Comparison of ENCODE assay signal across 8 cellular contexts in the genomic region with DNA sequence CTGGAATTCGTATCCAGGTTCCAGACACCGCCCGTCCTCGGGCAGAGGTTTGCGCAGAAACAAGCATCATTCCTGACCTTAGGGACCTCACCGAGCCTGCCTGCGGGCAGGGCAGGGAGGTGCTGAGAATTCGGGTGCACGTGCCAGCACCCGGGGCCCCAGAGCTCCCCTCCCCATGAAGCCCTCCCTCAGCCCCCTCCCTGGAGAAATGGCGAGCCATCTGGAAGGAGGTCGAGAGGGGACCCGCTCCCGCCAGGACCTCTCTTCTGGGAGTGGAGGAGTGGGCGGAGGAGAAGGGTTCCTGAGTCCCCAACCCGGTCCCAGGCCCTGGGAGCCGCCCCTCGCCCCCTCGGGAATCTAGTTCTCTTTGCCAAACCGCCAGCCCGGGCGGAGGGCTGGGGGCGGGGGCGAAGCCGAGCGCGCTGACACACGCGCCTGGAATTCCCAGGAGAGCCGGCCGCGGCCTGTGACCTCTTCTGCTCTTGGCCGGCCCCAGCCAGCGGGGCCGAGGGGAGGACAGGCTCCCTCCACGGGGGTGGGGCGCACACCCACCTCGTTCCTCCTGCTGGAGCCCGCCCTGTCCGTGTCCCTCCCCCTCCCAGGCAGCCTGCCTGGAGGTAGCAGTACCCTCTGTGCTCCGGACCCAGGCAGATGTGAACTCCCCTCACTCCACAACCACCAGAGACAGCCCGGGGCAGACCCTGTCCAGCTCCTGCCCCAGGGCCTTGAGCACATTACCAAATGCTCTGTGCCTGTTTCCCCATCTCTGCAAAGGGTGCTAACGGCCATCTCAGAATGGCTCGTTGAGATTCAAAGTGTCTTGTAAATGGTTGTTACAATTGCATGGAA. TPM values are rescaled to one million over a fixed set of nuclear protein-coding genes. Genes with fewer than 3 reads are reported as not detected.
DNase-seq lines count a peak whose midpoint lies in the region; ATAC-seq, FAIRE-seq and TF ChIP-seq lines count a peak whose summit lies in the region.

No MANE protein-coding gene starts in this region.

- H3K27ac ChIP-seq in heart right ventricle, result peak overlapping the region in 8 of 10 donors; percentile 2 to 78 (median 32)

- no peaks in the 10 kb centered on the region for H3K36me3 ChIP-seq in heart right ventricle
- H3K36me3 ChIP-seq in skeletal muscle satellite cell (ENCODE audit: insufficient read depth, low read length), result no peaks in the 10 kb centered on the region

- no peak for TF ChIP-seq CTCF in heart right ventricle (IDR thresholded peaks at IDR 0.05)

- H3K4me3 ChIP-seq in heart right ventricle (peak overlapping the region in 9 of 10 donors; percentile 42 to 62 (median 54)), skeletal muscle satellite cell (ENCODE audit: low read length) (peak overlapping the region; percentile 84)

- no peaks in the 10 kb centered on the region for H3K9me3 Mint-ChIP-seq in activated T-cell treated with anti-CD3 and anti-CD28 coated beads, Interleukin-2, amount 50 U/mL, for 24 hours
- no peaks in the 10 kb centered on the region for H3K9me3 Mint-ChIP-seq in activated T-cell treated with anti-CD3 and anti-CD28 coated beads, Interleukin-2, amount 50 U/mL, for 72 hours

- no peaks in the 10 kb centered on the region for H3K36me3 Mint-ChIP-seq in activated T-cell treated with anti-CD3 and anti-CD28 coated beads, Interleukin-2, amount 50 U/mL, for 24 hours (ENCODE audit: low read depth)
- no peaks in the 10 kb centered on the region for H3K36me3 Mint-ChIP-seq in activated T-cell treated with anti-CD3 and anti-CD28 coated beads, Interleukin-2, amount 50 U/mL, for 72 hours (ENCODE audit: insufficient read depth in 2 of 2)

- H3K4me1 ChIP-seq in heart right ventricle (peaks cover 22 to 60% (median 50%) of the 10 kb centered on the region in 9 donors), skeletal muscle satellite cell (ENCODE audit: control insufficient read depth, insufficient read depth, low read length) (peaks cover 58% of the 10 kb centered on the region)

- WGBS in heart right ventricle, 2 donors, result 18 to 26% methylated on average over 41 to 44 of the region's 44 CpGs

- no peak for ATAC-seq in activated T-cell treated with anti-CD3 and anti-CD28 coated beads, Interleukin-2, amount 50 U/mL, for 72 hours (replicated peaks in 1 of 2)
- ATAC-seq in heart right ventricle (peak in 3 of 8 donors; percentile 7 to 27 (median 9)), HG02588 (IDR thresholded peaks at IDR 0.05; ENCODE audit: unreplicated experiment) (no peak)

- H3K9ac ChIP-seq in skeletal muscle satellite cell (ENCODE audit: low read depth, low read length), result peak overlapping the region; percentile 65

- no peak overlapping the region for H3K27ac Mint-ChIP-seq in activated T-cell treated with anti-CD3 and anti-CD28 coated beads, Interleukin-2, amount 50 U/mL, for 24 hours
- no peak overlapping the region for H3K27ac Mint-ChIP-seq in activated T-cell treated with anti-CD3 and anti-CD28 coated beads, Interleukin-2, amount 50 U/mL, for 72 hours

- H3K4me2 ChIP-seq in skeletal muscle satellite cell (ENCODE audit: low read length), result peak overlapping the region; percentile 99

- TF ChIP-seq POLR2A in GM12891 (IDR thresholded peaks at IDR 0.05; ENCODE audit: low read depth, low read length), result no peak

- H3K9me3 ChIP-seq in heart right ventricle (no peaks in the 10 kb centered on the region), skeletal muscle satellite cell (replicated peaks; ENCODE audit: low read length) (no peaks in the 10 kb centered on the region)

- no peak for FAIRE-seq in GM12891 (lab: Jason Lieb, UNC)

- no peak for DNase-seq in activated T-cell treated with anti-CD3 and anti-CD28 coated beads, Interleukin-2, amount 50 U/mL, for 24 hours
- DNase-seq in activated T-cell treated with anti-CD3 and anti-CD28 coated beads, Interleukin-2, amount 50 U/mL, for 1 hour, result no peak
- no peak for DNase-seq in activated T-cell treated with anti-CD3 and anti-CD28 coated beads, Interleukin-2, amount 50 U/mL, for 72 hours
- DNase-seq in heart right ventricle, result peak; percentile 41 to 73
- no peak for DNase-seq in NOMO-1 (lab: John Stamatoyannopoulos, UW; ENCODE audit: unreplicated experiment in 2 of 2)
- DNase-seq in GM12891 (ENCODE audit: insufficient read length, low spot score), result no peak

- intact Hi-C loops in heart right ventricle (cut with DNase I), result loop anchor here in 3 of 10 donors (2.0 to 5.0 kb wide), 4 partner anchors 29 to 257 kb away; a partner anchor contains a TSS

- peak overlapping the region; percentile 65 for H3K4me3 Mint-ChIP-seq in activated T-cell treated with anti-CD3 and anti-CD28 coated beads, Interleukin-2, amount 50 U/mL, for 24 hours
- peak overlapping the region; percentile 72 to 75 for H3K4me3 Mint-ChIP-seq in activated T-cell treated with anti-CD3 and anti-CD28 coated beads, Interleukin-2, amount 50 U/mL, for 72 hours

- peaks cover 2% of the 10 kb centered on the region for H3K27me3 Mint-ChIP-seq in activated T-cell treated with anti-CD3 and anti-CD28 coated beads, Interleukin-2, amount 50 U/mL, for 24 hours
- H3K27me3 Mint-ChIP-seq in activated T-cell treated with anti-CD3 and anti-CD28 coated beads, Interleukin-2, amount 50 U/mL, for 72 hours (ENCODE audit: low read depth), result peaks cover 13% of the 10 kb centered on the region

- H3K4me1 Mint-ChIP-seq in activated T-cell treated with anti-CD3 and anti-CD28 coated beads, Interleukin-2, amount 50 U/mL, for 24 hours (ENCODE audit: low read depth), result peaks cover 28% of the 10 kb centered on the region
- peaks cover 15% of the 10 kb centered on the region for H3K4me1 Mint-ChIP-seq in activated T-cell treated with anti-CD3 and anti-CD28 coated beads, Interleukin-2, amount 50 U/mL, for 72 hours (ENCODE audit: low read depth)

- H3K27me3 ChIP-seq in heart right ventricle, result peaks cover 0 to 37% (median 6%) of the 10 kb centered on the region in 7 donors
- H3K27me3 ChIP-seq in skeletal muscle satellite cell (ENCODE audit: control insufficient read depth, insufficient read depth, low read length), result peaks cover 12% of the 10 kb centered on the region

TF ChIP-seq in GM12891, 5 proteins besides CTCF, POLR2A, EP300 and RAD21:
- no peak for TF ChIP-seq SPI1 (IDR thresholded peaks at IDR 0.05; ENCODE audit: low read depth, low read length)
- no peak for TF ChIP-seq TAF1 (IDR thresholded peaks at IDR 0.05; ENCODE audit: low read depth, low read length)
- TF ChIP-seq POLR2AphosphoS5 (IDR thresholded peaks at IDR 0.05; ENCODE audit: low read depth, low read length), result no peak
- TF ChIP-seq PAX5 (IDR thresholded peaks at IDR 0.05; ENCODE audit: insufficient read depth, low read length, severe bottlenecking), result no peak
- no peak for TF ChIP-seq POU2F2 (IDR thresholded peaks at IDR 0.05; ENCODE audit: low read depth, low read length)

RNA-seq across cellular contexts. Expression of a gene that starts 23.0 kb away (rescaled TPM):
- total RNA-seq in activated T-cell treated with anti-CD3 and anti-CD28 coated beads, Interleukin-2, amount 50 U/mL, for 72 hours, result 10 to 100 TPM; 38.2 to 49.6 TPM
- 1 to 10 TPM in 2 of 10 donors, under 1 TPM in 8; 0.19 to 4.1 (median 0.82) TPM for total RNA-seq in heart right ventricle
- under 1 TPM; 0.35 to 0.88 TPM for polyA plus RNA-seq in heart right ventricle
- under 0.01 TPM in 1 of 2 replicates, not detected in the other for total RNA-seq in skeletal muscle satellite cell (2012; rRNA removed)
- polyA plus RNA-seq in GM12891 (2012; ENCODE audit: low read depth, missing spikeins), result 18.8 TPM

Comparison
In these comparisons a context has a peak if more than half of its experiments do, and no peak if none do; other contexts are left out.
1. DNase-seq: peak in heart right ventricle (2 of 2); none in activated T-cell treated with anti-CD3 and anti-CD28 coated beads, Interleukin-2, amount 50 U/mL, for 24 hours (single experiment), activated T-cell treated with anti-CD3 and anti-CD28 coated beads, Interleukin-2, amount 50 U/mL, for 1 hour (single experiment), activated T-cell treated with anti-CD3 and anti-CD28 coated beads, Interleukin-2, amount 50 U/mL, for 72 hours (0 of 2), NOMO-1 (0 of 2) and GM12891 (single experiment).
2. RNA of a gene that starts 23.0 kb away (total RNA-seq): 38.2 to 49.6 TPM in activated T-cell treated with anti-CD3 and anti-CD28 coated beads, Interleukin-2, amount 50 U/mL, for 72 hours; 0.19 to 4.1 TPM in heart right ventricle; every median in the first group is over 4 times any median in the second.